In genomic region chr2:119940856-119941255, GRCh38 we compare ENCODE assay signal across 29 cellular contexts.
"Had no signal": no experiment of that assay in that cellular context is flagged by ENCODE, and none has a peak within 500 bp of the region (broad histone marks: within the 10 kb centered on the region; RNA-seq: fewer than 3 reads in every experiment).

No MANE protein-coding gene starts in this region.

- H3K27ac ChIP-seq: adrenal gland, Peyer's patch, RWPE1, SJSA1, VCaP had no signal

- H3K27ac Mint-ChIP-seq: activated CD4-positive, alpha-beta memory T cell treated with anti-CD3 and anti-CD28 coated beads, Interleukin-2, amount 10 ng/mL, durations not matched to agents 7 days and 5 days; activated CD4-positive, alpha-beta T cell treated with anti-CD3 and anti-CD28 coated beads for 36 hours; activated naive CD4-positive, alpha-beta T cell treated with anti-CD3 and anti-CD28 coated beads, Interleukin-2, amount 10 ng/mL, durations not matched to agents 7 days and 5 days; activated naive CD8-positive, alpha-beta T cell treated with anti-CD3 and anti-CD28 coated beads for 36 hours; activated T-helper 2 cell treated with anti-CD3 and anti-CD28 coated beads, Interferon-gamma antibody, Interleukin-2, Interleukin-4, amounts not matched to agents 10 μg/mL and 5 μg/mL and 100 μg/mL, durations not matched to agents 14 hours and 24 hours and 36 hours had no signal

- H3K36me3 ChIP-seq: adrenal gland, SJSA1 had no signal

- ATAC-seq: activated CD4-positive, alpha-beta T cell treated with anti-CD3 and anti-CD28 coated beads for 36 hours; K562; SK-N-SH treated with all-trans-retinoic acid at 6 μM for 48 hours had no signal

- H3K9me3 ChIP-seq: adrenal gland, Peyer's patch, SJSA1 had no signal

- H3K27me3 ChIP-seq: adrenal gland, Peyer's patch, SJSA1 had no signal

- DNase-seq: activated CD4-positive, alpha-beta memory T cell treated with anti-CD3 and anti-CD28 coated beads, Interleukin-2, amount 10 ng/mL, durations not matched to agents 7 days and 5 days; activated CD4-positive, alpha-beta T cell treated with anti-CD3 and anti-CD28 coated beads for 36 hours; activated CD4-positive, alpha-beta T cell treated with anti-CD3 and anti-CD28 coated beads, Interleukin-2, amount 50 U/mL, for 1 hour; activated gamma-delta T cell treated with Interleukin-2 at 50 U/mL for 16 hours; activated naive CD4-positive, alpha-beta T cell treated with anti-CD3 and anti-CD28 coated beads, Interleukin-2, amount 10 ng/mL, durations not matched to agents 7 days and 5 days; activated naive CD8-positive, alpha-beta T cell treated with anti-CD3 and anti-CD28 coated beads for 36 hours; activated T-cell treated with anti-CD3 and anti-CD28 coated beads for 4 hours; activated T-cell treated with anti-CD3 and anti-CD28 coated beads, Interleukin-2, amount 50 U/mL, for 48 hours; adrenal gland; anterior cingulate cortex; Karpas-422; MM.1S; NCI-H1105; NCI-H1436; NCI-H1694 treated with DMSO at 0.1 percent for 48 hours; NCI-H2029 treated with DMSO at 0.1 percent for 48 hours; NCI-H510A treated with DMSO at 0.1 percent for 48 hours; NCI-H69; Peyer's patch; Right ventricle myocardium superior; SW 1271; T1000 had no signal

- H3K4me1 ChIP-seq: adrenal gland, Peyer's patch, SJSA1 had no signal

- H3K4me3 ChIP-seq: adrenal gland, K562, Peyer's patch, SJSA1 had no signal

- H3K4me3 Mint-ChIP-seq: activated CD4-positive, alpha-beta memory T cell treated with anti-CD3 and anti-CD28 coated beads, Interleukin-2, amount 10 ng/mL, durations not matched to agents 7 days and 5 days; activated CD4-positive, alpha-beta T cell treated with anti-CD3 and anti-CD28 coated beads for 36 hours; activated naive CD4-positive, alpha-beta T cell treated with anti-CD3 and anti-CD28 coated beads, Interleukin-2, amount 10 ng/mL, durations not matched to agents 7 days and 5 days; activated naive CD8-positive, alpha-beta T cell treated with anti-CD3 and anti-CD28 coated beads for 36 hours; T-helper 1 cell treated with Interleukin-12 subunit alpha and Interleukin-12 subunit beta and Interleukin-4 antibody, amounts not matched to agents 30 μg/mL and 1 μg/mL, for 36 hours had no signal

- H3K27me3 Mint-ChIP-seq: activated CD4-positive, alpha-beta memory T cell treated with anti-CD3 and anti-CD28 coated beads, Interleukin-2, amount 10 ng/mL, durations not matched to agents 7 days and 5 days; activated CD4-positive, alpha-beta T cell treated with anti-CD3 and anti-CD28 coated beads for 36 hours; activated naive CD4-positive, alpha-beta T cell treated with anti-CD3 and anti-CD28 coated beads, Interleukin-2, amount 10 ng/mL, durations not matched to agents 7 days and 5 days; activated naive CD8-positive, alpha-beta T cell treated with anti-CD3 and anti-CD28 coated beads for 36 hours had no signal
